24 cellular contexts compared by ENCODE assay signal in the genomic region with DNA sequence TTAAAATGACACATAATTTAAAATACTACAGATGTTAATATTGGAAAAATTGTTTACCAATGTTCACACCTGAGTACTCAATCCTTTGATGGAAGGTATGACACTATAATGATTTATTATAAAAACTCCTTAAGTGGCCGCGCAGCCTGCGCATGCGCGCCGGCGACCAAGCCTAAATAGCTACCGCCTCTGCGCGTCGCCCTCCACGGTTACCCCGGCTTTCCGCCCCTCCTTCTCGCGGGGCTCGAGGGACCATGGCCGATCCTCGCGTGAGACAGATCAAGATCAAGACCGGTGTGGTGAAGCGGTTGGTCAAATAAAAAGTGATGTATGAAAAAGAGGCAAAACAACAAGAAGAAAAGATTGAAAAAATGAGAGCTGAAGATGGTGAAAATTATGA.
"Had no signal": no experiment of that assay in that cellular context is flagged by ENCODE, and none has a peak within 500 bp of the region (broad histone marks: within the 10 kb centered on the region; RNA-seq: fewer than 3 reads in every experiment).

No MANE protein-coding gene starts in this region.

- H3K4me3 ChIP-seq: SJSA1 had no signal

- ATAC-seq: HepG2 had no signal

- DNase-seq: IMR-90, Kasumi-1, MM.1S, NCI-H1092 treated with DMSO at 0.1 percent for 48 hours, NCI-H1436, NCI-H187, NCI-H2029, NCI-H2081 treated with DMSO at 0.1 percent for 48 hours, NCI-H2171, NCI-H226, NCI-H446, NCI-H510A, NCI-H524 treated with DMSO at 0.1 percent for 48 hours, NCI-H69, NCI-H774, Right ventricle myocardium superior, RPMI8226, SIG-M5, SK-N-SH, SW 1271 had no signal

- H3K27ac ChIP-seq: KMS-11, SJSA1 had no signal

- H3K36me3 ChIP-seq: SJSA1 had no signal

- H3K4me1 ChIP-seq: SJSA1 had no signal

- H3K9me3 ChIP-seq: SJSA1, SK-N-SH had no signal

- H3K4me2 ChIP-seq: KMS-11, SK-N-SH had no signal

- H3K27me3 ChIP-seq: SJSA1 had no signal

- FAIRE-seq: HepG2, RCC 7860 had no signal

- H3K9ac ChIP-seq: KMS-11, SK-N-SH had no signal
